27 cellular contexts compared by ENCODE assay signal in genomic region chr12:7212678-7213077, GRCh38.
"Had no signal": no experiment of that assay in that cellular context is flagged by ENCODE, and none has a peak within 500 bp of the region (broad histone marks: within the 10 kb centered on the region; RNA-seq: fewer than 3 reads in every experiment).

No MANE protein-coding gene starts in this region.

- H3K79me2 ChIP-seq: parathyroid adenoma had no signal

- H3K27me3 ChIP-seq: neural progenitor cell, ovary, right lobe of liver, sigmoid colon, suprapubic skin, testis, tibial artery, transverse colon, vagina had no signal

- FAIRE-seq: small intestine, urothelium cell line had no signal

- H3K4me2 ChIP-seq: neural progenitor cell had no signal

- DNase-seq: natural killer cell; occipital lobe; ovary; posterior cingulate gyrus; psoas muscle; right cardiac atrium; right lobe of liver; sigmoid colon; small intestine; stimulated activated CD4-positive, alpha-beta T cell treated with anti-CD3 and anti-CD28 coated beads, Interleukin-12 subunit alpha, Interleukin-12 subunit beta, amount 100 ng/mL, for 4 hours; stimulated activated CD4-positive, alpha-beta T cell treated with anti-CD3 and anti-CD28 coated beads, Interleukin-1b, Interleukin-23, amount 100 ng/mL, for 48 hours; stimulated activated CD4-positive, alpha-beta T cell treated with anti-CD3 and anti-CD28 coated beads, Interleukin-4, amount 100 ng/mL, for 1 hour; stimulated activated CD4-positive, alpha-beta T cell treated with anti-CD3 and anti-CD28 coated beads, Interleukin-4, amount 100 ng/mL, for 4 hours; stimulated activated CD8-positive, alpha-beta memory T cell treated with anti-CD3 and anti-CD28 coated beads, Interleukin-4, amount 100 ng/mL, for 48 hours; stimulated activated naive CD4-positive, alpha-beta T cell; stimulated activated naive CD8-positive, alpha-beta T cell treated with anti-CD3 and anti-CD28 coated beads, Interleukin-15, amount 100 ng/mL, for 72 hours; stimulated activated naive CD8-positive, alpha-beta T cell treated with anti-CD3 and anti-CD28 coated beads, Interleukin-15, Interleukin-2, amounts not matched to agents 100 U/mL and 50 U/mL, for 24 hours; substantia nigra; testis; tibial artery; transverse colon had no signal

- H3K9ac ChIP-seq: neural progenitor cell, parathyroid adenoma had no signal

- H3K27ac ChIP-seq: neural progenitor cell, ovary, parathyroid adenoma, psoas muscle, right lobe of liver, sigmoid colon, suprapubic skin, testis, tibial artery, transverse colon, vagina had no signal

- H3K4me3 ChIP-seq: neural progenitor cell, ovary, psoas muscle, right lobe of liver, sigmoid colon, suprapubic skin, testis, tibial artery, transverse colon, vagina had no signal

- H2AFZ ChIP-seq: neural progenitor cell, parathyroid adenoma had no signal

- H3K4me1 ChIP-seq: neural progenitor cell, parathyroid adenoma, psoas muscle, right lobe of liver, sigmoid colon, suprapubic skin, testis, tibial artery, transverse colon, vagina had no signal

- H3K9me3 ChIP-seq: ovary, right lobe of liver, testis, vagina had no signal

- ATAC-seq: natural killer cell; psoas muscle; right cardiac atrium; right lobe of liver; stimulated activated memory B cell treated with anti-CD40 and anti-IgM and Interleukin-4, amounts not matched to agents 10 μg/mL and 1 μg/mL and 100 μg/mL, for 72 hours; stimulated activated naive CD8-positive, alpha-beta T cell treated with anti-CD3 and anti-CD28 coated beads, Interleukin-15, amount 100 ng/mL, for 72 hours; stimulated activated naive CD8-positive, alpha-beta T cell treated with anti-CD3 and anti-CD28 coated beads, Interleukin-15, Interleukin-2, amounts not matched to agents 100 U/mL and 50 U/mL, for 24 hours had no signal
